21 cellular contexts compared by ENCODE assay signal in the genomic region with DNA sequence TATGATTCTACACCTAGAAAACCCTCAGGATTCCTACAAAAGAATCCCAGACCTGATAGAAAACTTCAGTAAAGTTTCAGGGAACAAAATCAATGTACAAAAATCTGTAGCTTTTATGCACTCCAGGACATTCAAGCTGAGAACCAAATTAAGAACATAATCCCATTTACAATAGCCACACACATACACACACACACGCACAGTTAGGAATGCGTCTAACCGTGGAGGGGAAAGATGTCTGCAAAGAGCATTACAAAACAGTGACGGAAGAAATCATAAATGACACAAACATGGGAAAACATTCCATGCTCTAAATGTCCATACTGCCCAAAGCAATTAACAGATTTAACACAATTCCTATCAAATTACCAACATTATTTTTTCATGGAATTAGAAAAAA.
"Had no signal": no experiment of that assay in that cellular context is flagged by ENCODE, and none has a peak within 500 bp of the region (broad histone marks: within the 10 kb centered on the region; RNA-seq: fewer than 3 reads in every experiment).

No MANE protein-coding gene starts in this region.

- H3K4me3 ChIP-seq: SJCRH30 had no signal

- DNase-seq: KBM-7, MV-4-11, NCI-H1048, NCI-H1105, NCI-H1417, NCI-H1436 treated with DMSO at 0.1 percent for 48 hours, NCI-H1694, NCI-H187 treated with DMSO at 0.1 percent for 48 hours, NCI-H2029 treated with DMSO at 0.1 percent for 48 hours, NCI-H2171 treated with DMSO at 0.1 percent for 48 hours, NCI-H345, NCI-H446 treated with DMSO at 0.1 percent for 48 hours, NCI-H510A treated with DMSO at 0.1 percent for 48 hours, NCI-H526, SHP77 treated with DMSO at 0.1 percent for 48 hours, SJCRH30, T-helper 1 cell had no signal

- H3K27me3 ChIP-seq: SJCRH30 had no signal

- H3K27ac ChIP-seq: HL-60, SJCRH30 had no signal

- H3K9me3 ChIP-seq: SJCRH30 had no signal

- ATAC-seq: Panc1, Right ventricle myocardium inferior, SK-N-SH treated with all-trans-retinoic acid at 6 μM for 48 hours had no signal

- H3K36me3 ChIP-seq: SJCRH30 had no signal
